In genomic region chr3:39149059-39149455, GRCh38 we compare ENCODE assay signal across 9 cellular contexts. TPM values are rescaled to one million over a fixed set of nuclear protein-coding genes. Genes with fewer than 3 reads are reported as not detected.
DNase-seq lines count a peak whose midpoint lies in the region; ATAC-seq, FAIRE-seq and TF ChIP-seq lines count a peak whose summit lies in the region.
"Had no signal": no experiment of that assay in that cellular context is flagged by ENCODE, and none has a peak within 500 bp of the region (broad histone marks: within the 10 kb centered on the region; RNA-seq: fewer than 3 reads in every experiment).

No MANE protein-coding gene starts in this region.

- peaks cover 16% of the 10 kb centered on the region; the same call in 1 of the 2 replicates for H3K79me1 ChIP-seq in H1 (ENCODE audit: low read depth, low read length)

- no peak overlapping the region for H2AK5ac ChIP-seq in H1 (ENCODE audit: low read depth, low read length)

- H3K27ac ChIP-seq in Peyer's patch (peak overlapping the region; percentile 81 to 100 (median 93)), H1 (ENCODE audit: low read depth, low read length) (no peak overlapping the region), gastrocnemius medialis (peak overlapping the region; percentile 94 to 100 (median 98))

- H3K4me1 ChIP-seq in Peyer's patch, result peaks cover 5 to 71% (median 53%) of the 10 kb centered on the region in 4 donors
- peaks cover 17 to 54% (median 36%) of the 10 kb centered on the region in 4 experiments for H3K4me1 ChIP-seq in H1 (replicated peaks in 1 of 4; ENCODE audit: control insufficient read depth in 3 of 4, insufficient read depth in 4 of 4, low read length in 3 of 4)
- H3K4me1 ChIP-seq in gastrocnemius medialis, result peaks cover 65% of the 10 kb centered on the region in 2 donors

- H3K9ac ChIP-seq in H1 (replicated peaks in 1 of 4; ENCODE audit: extremely low read depth in 1 of 4, low read depth in 3 of 4, low read length in 3 of 4), result no peak overlapping the region

- H4K5ac ChIP-seq in H1 (ENCODE audit: insufficient read length, low read depth, low read length), result no peak overlapping the region

- intact Hi-C loops in gastrocnemius medialis (cut with DNase I; ENCODE audit: low total_unique reads), result no loop called here

- H3K36me3 ChIP-seq in Peyer's patch (peaks cover 0 to 26% (median 0%) of the 10 kb centered on the region in 3 donors), H1 (ENCODE audit: control insufficient read depth in 2 of 4, insufficient read depth in 4 of 4, low read length in 3 of 4) (peaks cover 3 to 22% (median 9%) of the 10 kb centered on the region in 4 experiments; a peak in 5 of 8 replicates), gastrocnemius medialis (peaks cover 0 to 24% of the 10 kb centered on the region in 2 donors)

- peaks cover 14 to 44% of the 10 kb centered on the region in 2 experiments for H3K79me2 ChIP-seq in H1 (ENCODE audit: control insufficient read depth in 1 of 2, insufficient read depth in 2 of 2, low read length in 2 of 2)

- POLR2A ChIA-PET in H1 (lab: Charles Lee; ENCODE audit: partially characterized antibody), result interaction anchor here (2.9 kb wide), 1 partner anchor 8 kb away, joined by 16 read pairs; no protein-coding TSS in a partner anchor

- H3K4ac ChIP-seq in H1 (replicated peaks; ENCODE audit: insufficient read length, low read depth, low read length), result no peak overlapping the region

- H3K23me2 ChIP-seq in H1 (ENCODE audit: low read depth, low read length), result peaks cover 17% of the 10 kb centered on the region

- no peak overlapping the region for H4K8ac ChIP-seq in H1 (ENCODE audit: extremely low read depth, insufficient read depth, low read length)

- H3K56ac ChIP-seq in H1 (replicated peaks; ENCODE audit: insufficient read length, low read depth, low read length), result no peak overlapping the region

- no peak for TF ChIP-seq POLR2A in Peyer's patch (IDR thresholded peaks at IDR 0.05)
- TF ChIP-seq POLR2A in H1 (IDR thresholded peaks at IDR 0.05; ENCODE audit: control extremely low read depth in 1 of 2, low read depth in 2 of 2, low read length in 2 of 2), result no peak
- no peak for TF ChIP-seq POLR2A in gastrocnemius medialis (IDR thresholded peaks at IDR 0.05)

- TF ChIP-seq EP300 in H1 (IDR thresholded peaks at IDR 0.05; ENCODE audit: borderline replicate concordance in 1 of 2, low read depth in 2 of 2, low read length in 2 of 2), result no peak

- no peak for TF ChIP-seq RAD21 in H1 (IDR thresholded peaks at IDR 0.05 in 1 of 2, conservative IDR thresholded peaks at IDR 0.05 in 1 of 2; ENCODE audit: low read depth in 2 of 2, low read length in 2 of 2)

- TF ChIP-seq CTCF in Peyer's patch (IDR thresholded peaks at IDR 0.05), result no peak
- TF ChIP-seq CTCF in H1 (IDR thresholded peaks at IDR 0.05; ENCODE audit: control extremely low read depth in 1 of 3, insufficient read depth in 1 of 3, low read depth in 1 of 3, low read length in 3 of 3), result no peak
- TF ChIP-seq CTCF in gastrocnemius medialis (IDR thresholded peaks at IDR 0.05 in 4 of 5, conservative IDR thresholded peaks at IDR 0.05 in 1 of 5), result no peak

- FAIRE-seq in H1 (lab: Jason Lieb, UNC) (no peak), RCC 7860 (lab: Jason Lieb, UNC) (no peak)

- DNase-seq in Peyer's patch, result peak in 1 of 3 donors; percentile 41
- no peak for DNase-seq in H1 (ENCODE audit: low read depth in 1 of 2, low spot score in 2 of 2)
- no peak for DNase-seq in gastrocnemius medialis
- DNase-seq in DMS53 (lab: John Stamatoyannopoulos, UW), result no peak
- no peak for DNase-seq in RCC 7860 (ENCODE audit: low spot score)
- no peak for DNase-seq in glomerular visceral epithelial cell (ENCODE audit: extremely low spot score)

- in situ Hi-C loops in gastrocnemius medialis (cut with MboI; ENCODE audit: low sequenced_read_pairs in 4 of 4), result no loop called here

- ATAC-seq in GM18502 (IDR thresholded peaks at IDR 0.05; ENCODE audit: poor library complexity, unreplicated experiment), result peak; percentile 15
- no peak for ATAC-seq in gastrocnemius medialis
- no peak for ATAC-seq in HG03432 (IDR thresholded peaks at IDR 0.05; ENCODE audit: unreplicated experiment)

- no peak overlapping the region for H3K14ac ChIP-seq in H1 (ENCODE audit: insufficient read length)

- H3K18ac ChIP-seq in H1 (ENCODE audit: extremely low read depth, low read length), result peak overlapping the region; percentile 2; the same call in 1 of the 2 replicates

- H3K9me3 ChIP-seq in Peyer's patch, result no peaks in the 10 kb centered on the region
- H3K9me3 ChIP-seq in H1 (ENCODE audit: insufficient read depth in 2 of 2, low read depth in 1 of 2, low read length in 1 of 2), result no peaks in the 10 kb centered on the region
- H3K9me3 ChIP-seq in gastrocnemius medialis, result no peaks in the 10 kb centered on the region

- no peak overlapping the region for H4K91ac ChIP-seq in H1 (replicated peaks; ENCODE audit: insufficient read length, low read length)

- peak overlapping the region in 1 of 4 donors; percentile 35 for H3K4me3 ChIP-seq in Peyer's patch
- no peak overlapping the region for H3K4me3 ChIP-seq in H1 (ENCODE audit: extremely low read depth in 1 of 4, insufficient read depth in 2 of 4, low read depth in 3 of 4, low read length in 4 of 4)
- peak overlapping the region; percentile 15 to 93 (median 78) for H3K4me3 ChIP-seq in gastrocnemius medialis
- H3K4me3 ChIP-seq: cardiac muscle cell had no signal

- peak overlapping the region in 1 of 2 experiments; percentile 9; a peak in 2 of 4 replicates for H3K4me2 ChIP-seq in H1 (ENCODE audit: insufficient read depth in 1 of 2, low read depth in 2 of 2, low read length in 2 of 2)

- H4K20me1 ChIP-seq in H1 (replicated peaks in 1 of 2; ENCODE audit: control insufficient read depth in 1 of 2, insufficient read depth in 2 of 2, low read length in 2 of 2), result peaks cover 7 to 36% of the 10 kb centered on the region in 2 experiments

- H2BK5ac ChIP-seq in H1 (ENCODE audit: low read depth, low read length), result 0 out of 2 replicates have a peak overlapping the region, but pooled peaks have one; percentile 96

- H2BK15ac ChIP-seq in H1 (ENCODE audit: low read length), result peak overlapping the region; percentile 61; the same call in 1 of the 2 replicates

- H2BK12ac ChIP-seq in H1 (ENCODE audit: low read depth, low read length), result no peak overlapping the region

- no peak overlapping the region for H2BK20ac ChIP-seq in H1 (ENCODE audit: low read length)

- H2AFZ ChIP-seq in H1 (ENCODE audit: low read length), result no peak overlapping the region

- H2BK120ac ChIP-seq in H1 (replicated peaks; ENCODE audit: low read depth, low read length), result no peak overlapping the region

- H3K27me3 ChIP-seq in Peyer's patch (no peaks in the 10 kb centered on the region), H1 (replicated peaks in 1 of 4; ENCODE audit: control insufficient read depth in 3 of 4, extremely low read depth in 1 of 4, insufficient read depth in 3 of 4, low read length in 3 of 4) (no peaks in the 10 kb centered on the region), gastrocnemius medialis (no peaks in the 10 kb centered on the region)
- H3K27me3 ChIP-seq: cardiac muscle cell had no signal

- H3K23ac ChIP-seq in H1 (ENCODE audit: insufficient read length), result no peak overlapping the region

- 80% methylated on average over 4 of the region's 4 CpGs; no CpG with 5 or more reads in 1 of the 2 experiments for WGBS in H1 (ENCODE audit: extremely low coverage in 1 of 2, insufficient coverage in 1 of 2, insufficient read length in 1 of 2, insufficient replicate concordance in 2 of 2, low coverage in 1 of 2, low lambda C conversion rate in 2 of 2, missing lambda C conversion rate in 1 of 2), 2 experiments

- CTCF ChIA-PET in H1 (lab: Charles Lee; ENCODE audit: partially characterized antibody), result interaction anchor here (0.6 to 2.2 kb wide), 4 partner anchors 8 to 40 kb away, joined by 3 to 8 read pairs (median 4); no protein-coding TSS in a partner anchor

RNA-seq across cellular contexts. Expression of gene CSRNP1, which starts 4.3 kb away (rescaled TPM):
- total RNA-seq in Peyer's patch, result 10 to 100 TPM; 19.0 to 40.5 (median 29.4) TPM
- total RNA-seq in H1 (2021; fragmentation: NEBNext Ultra II Directional; extraction: Animal tissue kit (Norgen Biotek cat#: 25700)), result 7.1 and 8.3 TPM in 2 replicates
- 6.7 and 10.9 TPM in 2 replicates for polyA plus RNA-seq in H1 (2011; rRNA removed)
- polyA plus RNA-seq in H1 (2011; cell fraction: cytosol; rRNA removed), result 9.2 TPM
- polyA plus RNA-seq in H1 (2011; cell fraction: nucleus; rRNA removed), result 16.9 TPM
- 6.3 to 8.1 TPM (median 7.5 TPM) in 4 replicates for polyA plus RNA-seq in H1 (2012, experiment 1 of 2)
- 10.1 TPM for polyA plus RNA-seq in H1 (2012, experiment 2 of 2)
- 4.0 TPM for polyA plus RNA-seq in H1 (2013, experiment 1 of 2)
- polyA plus RNA-seq in H1 (2013, experiment 2 of 2), result 3.9 TPM
- 9.9 and 16.1 TPM in 2 replicates for polyA minus RNA-seq in H1 (2011; rRNA and poly(A)+ RNA removed)
- polyA minus RNA-seq in H1 (2011; cell fraction: cytosol; rRNA and poly(A)+ RNA removed), result 7.6 TPM
- 11.4 TPM for polyA minus RNA-seq in H1 (2011; cell fraction: nucleus; rRNA and poly(A)+ RNA removed)
- 10 to 100 TPM; 27.5 to 66.8 (median 42.3) TPM for total RNA-seq in gastrocnemius medialis

RNA-seq across cellular contexts. Expression of gene TTC21A, which starts 41.6 kb away (rescaled TPM):
- total RNA-seq in Peyer's patch (10 to 100 TPM in 2 of 4 donors, 1 to 10 TPM in 2; 8.4 to 41.3 (median 19.1) TPM), gastrocnemius medialis (1 to 10 TPM in 2 of 4 donors, under 1 TPM in 2; 0.33 to 4.3 (median 1.1) TPM)
- total RNA-seq in H1 (2021; fragmentation: NEBNext Ultra II Directional; extraction: Animal tissue kit (Norgen Biotek cat#: 25700)), result 1.7 and 2.8 TPM in 2 replicates
- polyA plus RNA-seq in H1 (2011; rRNA removed), result 2.3 and 2.7 TPM in 2 replicates
- 2.5 TPM for polyA plus RNA-seq in H1 (2011; cell fraction: cytosol; rRNA removed)
- 16.0 TPM for polyA plus RNA-seq in H1 (2011; cell fraction: nucleus; rRNA removed)
- polyA plus RNA-seq in H1 (2012, experiment 1 of 2), result 2.6 to 3.5 TPM (median 2.9 TPM) in 4 replicates
- 0.34 TPM for polyA plus RNA-seq in H1 (2012, experiment 2 of 2)
- 1.4 TPM for polyA plus RNA-seq in H1 (2013, experiment 1 of 2)
- polyA plus RNA-seq in H1 (2013, experiment 2 of 2), result 1.4 TPM
- 2.1 and 2.9 TPM in 2 replicates for polyA minus RNA-seq in H1 (2011; rRNA and poly(A)+ RNA removed)
- 2.6 TPM for polyA minus RNA-seq in H1 (2011; cell fraction: cytosol; rRNA and poly(A)+ RNA removed)
- 8.1 TPM for polyA minus RNA-seq in H1 (2011; cell fraction: nucleus; rRNA and poly(A)+ RNA removed)

RNA-seq across cellular contexts. Expression of gene GORASP1, which starts 41.6 kb away (rescaled TPM):
- total RNA-seq in Peyer's patch (100 to 1,000 TPM in 3 of 4 donors, 10 to 100 TPM in 1; 85.8 to 145 (median 128) TPM), gastrocnemius medialis (10 to 100 TPM; 34.3 to 81.9 (median 38.5) TPM)
- total RNA-seq in H1 (2021; fragmentation: NEBNext Ultra II Directional; extraction: Animal tissue kit (Norgen Biotek cat#: 25700)), result 33.4 and 39.3 TPM in 2 replicates
- polyA plus RNA-seq in H1 (2011; rRNA removed), result 33.5 and 45.0 TPM in 2 replicates
- polyA plus RNA-seq in H1 (2011; cell fraction: cytosol; rRNA removed), result 43.9 TPM
- polyA plus RNA-seq in H1 (2011; cell fraction: nucleus; rRNA removed), result 133 TPM
- 28.9 to 39.2 TPM (median 35.8 TPM) in 4 replicates for polyA plus RNA-seq in H1 (2012, experiment 1 of 2)
- polyA plus RNA-seq in H1 (2012, experiment 2 of 2), result 23.5 TPM
- 17.0 TPM for polyA plus RNA-seq in H1 (2013, experiment 1 of 2)
- 15.3 TPM for polyA plus RNA-seq in H1 (2013, experiment 2 of 2)
- polyA minus RNA-seq in H1 (2011; rRNA and poly(A)+ RNA removed), result 38.5 and 44.1 TPM in 2 replicates
- 25.0 TPM for polyA minus RNA-seq in H1 (2011; cell fraction: cytosol; rRNA and poly(A)+ RNA removed)
- polyA minus RNA-seq in H1 (2011; cell fraction: nucleus; rRNA and poly(A)+ RNA removed), result 41.5 TPM

RNA-seq across cellular contexts. Expression of gene XIRP1, which starts 43.3 kb away (rescaled TPM):
- total RNA-seq in Peyer's patch (under 1 TPM in 1 of 4 donors, not detected in 3; 0.76 TPM), gastrocnemius medialis (100 to 1,000 TPM in 2 of 4 donors, 10 to 100 TPM in 2; 52.4 to 329 (median 128) TPM)
- total RNA-seq in H1 (2021; fragmentation: NEBNext Ultra II Directional; extraction: Animal tissue kit (Norgen Biotek cat#: 25700)), result not detected in 2 replicates
- polyA plus RNA-seq in H1 (2011; rRNA removed), result not detected in 2 replicates
- polyA plus RNA-seq in H1 (2011; cell fraction: cytosol; rRNA removed), result not detected
- polyA plus RNA-seq in H1 (2011; cell fraction: nucleus; rRNA removed), result not detected
- not detected in 4 replicates for polyA plus RNA-seq in H1 (2012, experiment 1 of 2)
- polyA plus RNA-seq in H1 (2012, experiment 2 of 2), result not detected
- polyA plus RNA-seq in H1 (2013, experiment 1 of 2), result not detected
- not detected for polyA plus RNA-seq in H1 (2013, experiment 2 of 2)
- not detected in 2 replicates for polyA minus RNA-seq in H1 (2011; rRNA and poly(A)+ RNA removed)
- polyA minus RNA-seq in H1 (2011; cell fraction: cytosol; rRNA and poly(A)+ RNA removed), result not detected
- polyA minus RNA-seq in H1 (2011; cell fraction: nucleus; rRNA and poly(A)+ RNA removed), result not detected

Comparison
In these comparisons a context has a peak if more than half of its experiments do, and no peak if none do; other contexts are left out.
1. H3K4me3 ChIP-seq: peak in gastrocnemius medialis (4 of 4); none in H1 (0 of 4).